8 cellular contexts compared by ENCODE assay signal in the genomic region with DNA sequence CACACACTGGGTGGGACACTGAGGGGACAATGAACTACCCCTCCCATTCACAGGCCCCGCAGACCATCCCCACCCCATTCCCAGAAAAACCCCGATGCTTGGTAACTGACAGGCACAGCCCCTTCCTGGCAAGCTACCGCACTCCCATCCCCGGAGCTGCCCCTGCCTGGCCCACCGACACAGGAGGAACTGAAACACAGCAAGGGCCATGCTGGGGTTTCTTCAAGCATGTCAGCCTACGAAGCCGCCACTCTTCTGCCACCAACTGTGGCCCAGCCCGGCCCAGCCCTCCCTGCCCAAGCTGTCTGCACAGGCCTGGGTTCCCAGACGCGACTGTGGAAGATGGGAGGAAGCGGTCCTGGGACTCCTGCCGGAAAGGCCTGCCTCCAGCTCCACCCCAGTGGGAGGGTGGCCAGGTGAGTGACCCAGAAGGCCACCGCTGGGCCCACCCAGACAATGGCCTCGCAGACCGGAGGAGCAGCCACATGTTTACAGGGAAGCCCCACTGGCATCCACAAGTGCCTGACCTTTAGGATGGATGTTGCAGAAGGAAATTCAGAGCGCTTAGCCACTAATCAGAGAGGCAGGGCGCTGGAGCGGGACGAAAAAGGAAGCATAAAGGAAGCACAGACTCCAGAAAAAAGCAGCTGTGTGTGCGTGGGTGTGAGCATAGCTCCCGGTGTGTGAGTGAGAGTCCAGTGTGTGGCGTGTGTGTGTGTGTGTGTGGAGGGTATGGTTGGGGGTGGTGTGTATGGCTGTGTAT. TPM values are rescaled to one million over a fixed set of nuclear protein-coding genes. Genes with fewer than 3 reads are reported as not detected.
DNase-seq lines count a peak whose midpoint lies in the region; TF ChIP-seq lines count a peak whose summit lies in the region.

No MANE protein-coding gene starts in this region.

- no peaks in the 10 kb centered on the region for H3K9me3 ChIP-seq in neutrophil

- no peaks in the 10 kb centered on the region for H3K27me3 ChIP-seq in neutrophil

- DNase-seq in activated T-cell treated with anti-CD3 and anti-CD28 coated beads for 1 hour (ENCODE audit: low read depth): peak; percentile 19
- DNase-seq in activated T-cell treated with anti-CD3 and anti-CD28 coated beads for 4 hours: no peak
- DNase-seq in NB4 (ENCODE audit: low read depth): peak; percentile 51
- DNase-seq in NCI-H1930 (lab: John Stamatoyannopoulos, UW): no peak
- DNase-seq in NCI-H82 treated with DMSO at 0.1 percent for 48 hours (lab: John Stamatoyannopoulos, UW; ENCODE audit: unreplicated experiment): no peak
- DNase-seq in H4 (ENCODE audit: low spot score): no peak

- no peak for TF ChIP-seq POLR2A in NB4 (IDR thresholded peaks at IDR 0.05; ENCODE audit: extremely low read depth, insufficient read length)

- peaks cover 70% of the 10 kb centered on the region for H3K36me3 ChIP-seq in neutrophil

- peak overlapping the region; percentile 7 for H3K4me3 ChIP-seq in NB4 (ENCODE audit: low read depth, low read length)
- peak overlapping the region; percentile 65 to 80 for H3K4me3 ChIP-seq in neutrophil (ENCODE audit: low read depth in 1 of 2, low read length in 1 of 2)

- peak overlapping the region; percentile 63 for H3K27ac ChIP-seq in cingulate gyrus (ENCODE audit: low read depth, low read length)
- peak overlapping the region; percentile 100 for H3K27ac ChIP-seq in neutrophil

- TF ChIP-seq CTCF in NB4 (IDR thresholded peaks at IDR 0.05; ENCODE audit: low read depth, low read length) (no peak), neutrophil (IDR thresholded peaks at IDR 0.05) (no peak)

- H3K4me1 ChIP-seq in neutrophil (ENCODE audit: control insufficient read depth in 1 of 2, insufficient read depth in 1 of 2, low read depth in 1 of 2, low read length in 1 of 2): peaks cover 97 to 100% of the 10 kb centered on the region in 2 experiments

RNA-seq across cellular contexts. Expression of a gene that starts 10.2 kb away (rescaled TPM):
- 3.7 and 4.1 TPM in 2 replicates for total RNA-seq in H4 (2014; rRNA removed; shearing (Covaris generic))

Comparison
In these comparisons a context has a peak if more than half of its experiments do, and no peak if none do; other contexts are left out.
1. DNase-seq: peak in activated T-cell treated with anti-CD3 and anti-CD28 coated beads for 1 hour (single experiment) and NB4 (single experiment); none in activated T-cell treated with anti-CD3 and anti-CD28 coated beads for 4 hours (single experiment), NCI-H1930 (0 of 2), NCI-H82 treated with DMSO at 0.1 percent for 48 hours (single experiment) and H4 (single experiment).